8 cellular contexts compared by ENCODE assay signal in the genomic region with DNA sequence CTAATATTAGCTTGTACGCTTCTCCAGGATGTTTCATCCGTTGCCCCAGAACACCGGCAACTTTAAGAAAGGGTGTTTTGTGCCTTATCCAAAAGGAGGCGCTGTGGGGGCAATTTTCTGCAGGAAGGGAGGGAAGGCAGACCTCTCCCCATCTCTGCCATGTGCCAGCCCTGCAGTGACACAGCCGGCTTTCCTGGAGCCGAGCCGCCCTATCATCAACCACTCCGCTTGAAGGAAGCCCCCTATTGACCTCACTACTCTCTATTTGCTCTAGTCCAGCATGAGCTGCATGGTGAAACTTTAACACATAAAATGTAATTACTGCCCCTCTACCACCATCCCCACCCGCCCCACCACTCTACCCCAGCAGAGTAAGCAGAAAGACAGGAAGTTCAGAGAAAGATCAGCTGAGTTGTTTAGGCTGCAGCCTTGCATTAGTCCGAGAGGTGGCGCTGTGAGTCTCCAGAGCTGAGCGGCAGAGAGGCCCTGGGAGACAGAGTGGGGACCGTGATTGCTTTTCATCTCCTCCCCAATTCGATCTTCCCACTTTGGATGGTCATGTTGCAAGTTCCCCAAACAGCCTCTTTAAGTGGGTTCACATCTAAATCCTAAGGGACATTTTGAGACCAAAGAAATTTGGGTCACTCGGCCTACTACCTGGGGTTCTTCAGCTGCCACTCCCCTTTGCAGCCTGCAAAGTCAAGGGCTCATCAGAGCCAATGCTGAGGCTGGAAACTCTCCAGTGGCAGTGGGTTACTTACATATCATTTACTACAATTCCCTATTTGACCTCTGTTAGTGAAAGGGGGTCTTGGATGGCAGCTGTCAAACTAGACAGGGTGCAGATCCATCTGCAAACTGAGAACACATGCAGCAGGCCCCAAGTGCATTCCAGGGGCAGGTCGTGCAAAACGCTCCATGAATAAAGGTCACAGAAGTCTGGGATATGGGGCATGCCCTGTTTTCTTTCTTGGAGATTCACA. TPM values are rescaled to one million over a fixed set of nuclear protein-coding genes. Genes with fewer than 3 reads are reported as not detected.
A peak's percentile ranks its signal among the peaks of the same experiment; 100 is the strongest.
DNase-seq lines count a peak whose midpoint lies in the region; ATAC-seq and TF ChIP-seq lines count a peak whose summit lies in the region.

No MANE protein-coding gene starts in this region.

- intact Hi-C loops in esophagus squamous epithelium (cut with DNase I) = loop anchor here (5.0 kb wide), 1 partner anchor 314 kb away; no protein-coding TSS in a partner anchor
- intact Hi-C loops in naive thymus-derived CD4-positive, alpha-beta T cell (cut with micrococcal nuclease) = loop anchor here (1.0 to 5.0 kb wide), 4 partner anchors 79 to 314 kb away; a partner anchor contains a TSS

- TF ChIP-seq CTCF in esophagus squamous epithelium (IDR thresholded peaks at IDR 0.05) (peak in 5 of 6 experiments; percentile 69 to 78 (median 70)), suprapubic skin (IDR thresholded peaks at IDR 0.05) (peak; percentile 50 to 85)

- DNase-seq in 8988T (peak; percentile 98), NCI-H82 treated with DMSO at 0.1 percent for 48 hours (lab: John Stamatoyannopoulos, UW; ENCODE audit: unreplicated experiment) (peak; percentile 26), activated T-cell treated with anti-CD3 and anti-CD28 coated beads for 4 hours (peak; percentile 34), esophagus squamous epithelium (lab: John Stamatoyannopoulos, UW) (no peak), suprapubic skin (ENCODE audit: low spot score in 2 of 2) (no peak)
- DNase-seq in naive thymus-derived CD4-positive, alpha-beta T cell = peak; percentile 29 to 66 (median 53)

- POLR2A ChIA-PET in naive thymus-derived CD4-positive, alpha-beta T cell (lab: Charles Lee) = no interaction called here

- H3K27ac Mint-ChIP-seq in naive thymus-derived CD4-positive, alpha-beta T cell = peak overlapping the region in 2 of 9 donors; percentile 5 to 84

- H3K4me3 ChIP-seq in esophagus squamous epithelium (no peak overlapping the region), suprapubic skin (no peak overlapping the region)
- H3K4me3 ChIP-seq in naive thymus-derived CD4-positive, alpha-beta T cell (ENCODE audit: low read length) = no peak overlapping the region

- H3K9me3 Mint-ChIP-seq in naive thymus-derived CD4-positive, alpha-beta T cell = no peaks in the 10 kb centered on the region

- H3K27ac ChIP-seq in esophagus squamous epithelium (no peak overlapping the region), suprapubic skin (no peak overlapping the region)
- H3K27ac ChIP-seq in naive thymus-derived CD4-positive, alpha-beta T cell (ENCODE audit: low read depth, low read length) = no peak overlapping the region

- H3K4me1 ChIP-seq in esophagus squamous epithelium (peaks cover 0 to 3% (median 0%) of the 10 kb centered on the region in 3 donors), suprapubic skin (peaks cover 3% of the 10 kb centered on the region)
- no peaks in the 10 kb centered on the region for H3K4me1 ChIP-seq in naive thymus-derived CD4-positive, alpha-beta T cell (ENCODE audit: control insufficient read depth in 2 of 2, insufficient read depth in 2 of 2, low read length in 2 of 2)

- no peaks in the 10 kb centered on the region for H3K36me3 Mint-ChIP-seq in naive thymus-derived CD4-positive, alpha-beta T cell

- ATAC-seq in GM18502 (IDR thresholded peaks at IDR 0.05; ENCODE audit: poor library complexity, unreplicated experiment) (peak; percentile 66), HG03103 (IDR thresholded peaks at IDR 0.05; ENCODE audit: low read depth, unreplicated experiment) (peak; percentile 90)
- peak; percentile 88 for ATAC-seq in naive thymus-derived CD4-positive, alpha-beta T cell

- CTCF ChIA-PET in naive thymus-derived CD4-positive, alpha-beta T cell (lab: Charles Lee) = interaction anchor here (1.0 to 2.6 kb wide), 4 partner anchors 12 to 315 kb away, joined by 3 to 19 read pairs (median 4); no protein-coding TSS in a partner anchor

- no peaks in the 10 kb centered on the region for H3K27me3 Mint-ChIP-seq in naive thymus-derived CD4-positive, alpha-beta T cell

- H3K9me3 ChIP-seq in esophagus squamous epithelium = no peaks in the 10 kb centered on the region
- no peaks in the 10 kb centered on the region for H3K9me3 ChIP-seq in naive thymus-derived CD4-positive, alpha-beta T cell (ENCODE audit: control insufficient read depth in 2 of 3, low read length in 3 of 3)
- H3K9me3 ChIP-seq in suprapubic skin = no peaks in the 10 kb centered on the region

- H3K27me3 ChIP-seq in esophagus squamous epithelium (no peaks in the 10 kb centered on the region), suprapubic skin (no peaks in the 10 kb centered on the region)
- H3K27me3 ChIP-seq in naive thymus-derived CD4-positive, alpha-beta T cell (ENCODE audit: control insufficient read depth in 2 of 2, insufficient read depth in 2 of 2, low read length in 2 of 2) = no peaks in the 10 kb centered on the region

- peak overlapping the region in 9 of 10 donors; percentile 43 to 75 (median 66) for H3K4me3 Mint-ChIP-seq in naive thymus-derived CD4-positive, alpha-beta T cell

- TF ChIP-seq POLR2A in esophagus squamous epithelium (IDR thresholded peaks at IDR 0.05) (no peak), suprapubic skin (IDR thresholded peaks at IDR 0.05) (no peak)

- WGBS in esophagus squamous epithelium, 2 donors = 35 to 39% methylated on average over 12 to 15 of the region's 17 CpGs
- 47% methylated on average over 17 of the region's 17 CpGs for WGBS in suprapubic skin

- TF ChIP-seq EP300 in suprapubic skin (IDR thresholded peaks at IDR 0.05) = no peak

- H3K36me3 ChIP-seq in esophagus squamous epithelium (peaks cover 0 to 40% (median 0%) of the 10 kb centered on the region in 3 donors), suprapubic skin (peaks cover 2% of the 10 kb centered on the region)
- no peaks in the 10 kb centered on the region for H3K36me3 ChIP-seq in naive thymus-derived CD4-positive, alpha-beta T cell (ENCODE audit: control insufficient read depth in 2 of 3, insufficient read depth in 3 of 3, low read length in 3 of 3)

- peaks cover 0 to 7% (median 5%) of the 10 kb centered on the region in 7 donors for H3K4me1 Mint-ChIP-seq in naive thymus-derived CD4-positive, alpha-beta T cell

RNA-seq across cellular contexts. Expression of a gene that starts 24.7 kb away (rescaled TPM):
- total RNA-seq in esophagus squamous epithelium = 10 to 100 TPM in 1 of 4 donors, 1 to 10 TPM in 3; 2.5 to 11.0 (median 7.1) TPM
- total RNA-seq in naive thymus-derived CD4-positive, alpha-beta T cell = 10 to 100 TPM in 4 of 5 experiments, 1 to 10 TPM in 1; 9.3 to 36.4 (median 18.2) TPM
- 10 to 100 TPM; 10.5 to 12.9 TPM for polyA plus RNA-seq in naive thymus-derived CD4-positive, alpha-beta T cell
- total RNA-seq in suprapubic skin = 10 to 100 TPM in 1 of 4 donors, 1 to 10 TPM in 3; 4.7 to 15.6 (median 8.5) TPM

Comparison
In these comparisons a context has a peak if more than half of its experiments do, and no peak if none do; other contexts are left out.
1. DNase-seq: peak in 8988T (single experiment), NCI-H82 treated with DMSO at 0.1 percent for 48 hours (single experiment), activated T-cell treated with anti-CD3 and anti-CD28 coated beads for 4 hours (single experiment) and naive thymus-derived CD4-positive, alpha-beta T cell (9 of 9); none in esophagus squamous epithelium (single experiment) and suprapubic skin (0 of 2).
2. Peak in every context shown above with its lines, with median percentiles within 50 percentile points of each other: ATAC-seq.